In the genomic region with DNA sequence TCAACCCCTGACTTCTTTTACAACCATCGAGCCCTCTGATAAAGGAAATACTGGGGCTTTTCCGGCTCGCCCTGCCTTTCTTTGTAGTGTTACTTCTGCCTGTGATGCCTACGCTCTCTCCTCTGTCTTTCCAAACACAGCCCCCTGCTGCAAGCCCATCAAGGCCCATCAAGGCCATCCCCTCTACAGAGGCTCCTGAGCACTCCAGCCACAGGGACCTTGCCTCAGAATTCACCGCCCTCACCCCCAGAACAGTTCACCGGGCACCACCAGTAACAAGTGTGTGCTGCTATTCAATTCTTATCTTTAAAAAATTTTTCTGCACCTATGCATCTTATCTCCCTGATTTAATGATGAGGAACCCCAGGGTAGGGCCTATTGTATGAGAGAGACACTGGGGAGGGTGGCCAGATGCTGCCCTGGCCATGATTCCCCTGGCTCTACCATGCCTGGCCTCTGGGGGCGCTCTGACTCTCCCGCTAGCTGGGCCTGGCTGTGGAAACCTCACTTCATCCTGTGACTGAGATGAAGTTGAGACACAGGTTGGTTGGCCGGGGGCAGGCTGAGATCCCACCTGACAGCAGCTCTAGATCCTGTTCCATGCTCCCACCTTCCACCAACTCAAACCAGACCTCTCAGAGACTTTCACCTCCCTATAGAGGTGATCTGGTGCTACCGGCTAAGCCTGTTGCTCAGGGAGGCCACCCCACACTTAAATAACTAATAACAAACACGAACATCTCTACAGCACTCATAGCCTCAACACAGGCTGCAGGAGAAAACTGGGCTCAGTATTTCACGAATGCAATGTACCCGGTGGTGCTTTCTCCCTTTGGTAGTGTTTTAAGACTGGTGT, we compare ENCODE assay signal across 8 cellular contexts. TPM values are rescaled to one million over a fixed set of nuclear protein-coding genes. Genes with fewer than 3 reads are reported as not detected.
DNase-seq lines count a peak whose midpoint lies in the region; ATAC-seq, FAIRE-seq and TF ChIP-seq lines count a peak whose summit lies in the region.

No MANE protein-coding gene starts in this region.

- no peak overlapping the region for H3K4me3 Mint-ChIP-seq in activated naive CD4-positive, alpha-beta T cell treated with anti-CD3 and anti-CD28 coated beads for 36 hours

- CTCF ChIA-PET in activated naive CD4-positive, alpha-beta T cell treated with anti-CD3 and anti-CD28 coated beads for 36 hours (lab: Charles Lee), result interaction anchor here (1.1 to 1.9 kb wide), 6 partner anchors 11 to 273 kb away, joined by 3 to 9 read pairs (median 4); no protein-coding TSS in a partner anchor

- no peaks in the 10 kb centered on the region for H3K36me3 ChIP-seq in kidney (ENCODE audit: control insufficient read depth in 1 of 2, insufficient read depth in 2 of 2, low read length in 2 of 2)

- DNase-seq in AG20443 (ENCODE audit: low spot score) (peak; percentile 64), GM19238 (ENCODE audit: insufficient read length, low spot score) (peak; percentile 51), NCI-H69 (lab: John Stamatoyannopoulos, UW) (peak; percentile 25), kidney (no peak), NCI-H345 treated with DMSO at 0.1 percent for 48 hours (lab: John Stamatoyannopoulos, UW; ENCODE audit: unreplicated experiment) (no peak)
- DNase-seq in activated naive CD4-positive, alpha-beta T cell treated with anti-CD3 and anti-CD28 coated beads for 36 hours, result peak; percentile 68
- peak; percentile 4 for DNase-seq in stimulated activated naive CD4-positive, alpha-beta T cell treated with Interleukin-2 at 50 U/mL for 16 hours (lab: John Stamatoyannopoulos, UW)

- no peak overlapping the region for H3K4me3 ChIP-seq in kidney (ENCODE audit: low read length in 2 of 2)

- H3K9ac ChIP-seq in kidney (ENCODE audit: low read length in 2 of 2), result no peak overlapping the region

- H3K9me3 ChIP-seq in kidney (ENCODE audit: control insufficient read depth in 1 of 2, low read length in 2 of 2), result no peaks in the 10 kb centered on the region

- no peaks in the 10 kb centered on the region for H3K4me1 ChIP-seq in kidney (ENCODE audit: control insufficient read depth in 1 of 2, insufficient read depth in 1 of 2, low read depth in 1 of 2, low read length in 2 of 2)

- FAIRE-seq in kidney (lab: Jason Lieb, UNC), result no peak

- H3K27ac Mint-ChIP-seq in activated naive CD4-positive, alpha-beta T cell treated with anti-CD3 and anti-CD28 coated beads for 36 hours, result no peak overlapping the region

- ATAC-seq in HG03097 (IDR thresholded peaks at IDR 0.05; ENCODE audit: low FRiP score, unreplicated experiment), result no peak

- no peaks in the 10 kb centered on the region for H3K36me3 Mint-ChIP-seq in activated naive CD4-positive, alpha-beta T cell treated with anti-CD3 and anti-CD28 coated beads for 36 hours (ENCODE audit: low read depth)

- H3K27ac ChIP-seq in kidney (ENCODE audit: low read depth in 2 of 2, low read length in 2 of 2), result no peak overlapping the region

- H3K4me1 Mint-ChIP-seq in activated naive CD4-positive, alpha-beta T cell treated with anti-CD3 and anti-CD28 coated beads for 36 hours (ENCODE audit: low read depth), result no peaks in the 10 kb centered on the region

- TF ChIP-seq CTCF in kidney (IDR thresholded peaks at IDR 0.05; ENCODE audit: borderline replicate concordance, extremely low read depth, insufficient read depth), result peak; percentile 36

- intact Hi-C loops in activated naive CD4-positive, alpha-beta T cell treated with anti-CD3 and anti-CD28 coated beads for 36 hours (cut with micrococcal nuclease), result no loop called here
- intact Hi-C loops in kidney (cut with DNase I), result no loop called here

- H3K27me3 Mint-ChIP-seq in activated naive CD4-positive, alpha-beta T cell treated with anti-CD3 and anti-CD28 coated beads for 36 hours (ENCODE audit: low read depth), result peaks cover 17% of the 10 kb centered on the region

- no peaks in the 10 kb centered on the region for H3K9me3 Mint-ChIP-seq in activated naive CD4-positive, alpha-beta T cell treated with anti-CD3 and anti-CD28 coated beads for 36 hours

RNA-seq across cellular contexts. Expression of a gene that starts 19.2 kb away (rescaled TPM):
- under 1 TPM; 0.07 to 0.12 TPM for total RNA-seq in activated naive CD4-positive, alpha-beta T cell treated with anti-CD3 and anti-CD28 coated beads for 36 hours
- total RNA-seq in kidney, result 0.22 TPM
- 0.13 TPM for polyA plus RNA-seq in kidney (ENCODE audit: insufficient read depth, low read depth, low replicate concordance)

Comparison
In these comparisons a context has a peak if more than half of its experiments do, and no peak if none do; other contexts are left out.
1. DNase-seq: peak in AG20443 (single experiment), GM19238 (single experiment), NCI-H69 (single experiment), activated naive CD4-positive, alpha-beta T cell treated with anti-CD3 and anti-CD28 coated beads for 36 hours (single experiment) and stimulated activated naive CD4-positive, alpha-beta T cell treated with Interleukin-2 at 50 U/mL for 16 hours (single experiment); none in kidney (single experiment) and NCI-H345 treated with DMSO at 0.1 percent for 48 hours (single experiment).